8 cellular contexts compared by ENCODE assay signal in genomic region chr22:22753526-22754267, GRCh38.
DNase-seq lines count a peak whose midpoint lies in the region; ATAC-seq, FAIRE-seq and TF ChIP-seq lines count a peak whose summit lies in the region.

No MANE protein-coding gene starts in this region.

- H3K27me3 ChIP-seq in endothelial cell of umbilical vein (ENCODE audit: control insufficient read depth in 2 of 2, insufficient read depth in 2 of 2, low read length in 2 of 2): no peaks in the 10 kb centered on the region

- no peaks in the 10 kb centered on the region for H3K9me3 Mint-ChIP-seq in nephron
- no peaks in the 10 kb centered on the region for H3K9me3 Mint-ChIP-seq in type B pancreatic cell

- no peaks in the 10 kb centered on the region for H3K4me1 ChIP-seq in endothelial cell of umbilical vein (ENCODE audit: control insufficient read depth, extremely low read depth, insufficient read depth, low read length)

- no peaks in the 10 kb centered on the region for H4K20me1 ChIP-seq in endothelial cell of umbilical vein (replicated peaks; ENCODE audit: control insufficient read depth, extremely low read depth, insufficient read depth, low read length)

- POLR2A ChIA-PET in endothelial cell of umbilical vein (lab: Charles Lee): no interaction called here

- H3K4me3 Mint-ChIP-seq in nephron (no peak overlapping the region), type B pancreatic cell (no peak overlapping the region)

- no peaks in the 10 kb centered on the region for H3K36me3 ChIP-seq in endothelial cell of umbilical vein (ENCODE audit: control insufficient read depth in 2 of 2, extremely low read depth in 1 of 2, insufficient read depth in 2 of 2, low read length in 2 of 2)

- DNase-seq in AG08396 (ENCODE audit: low spot score): peak; percentile 49
- peak; percentile 78 for DNase-seq in GM12892 (ENCODE audit: insufficient read length)
- DNase-seq in NCI-H748 (lab: John Stamatoyannopoulos, UW; ENCODE audit: unreplicated experiment): peak; percentile 55
- peak; percentile 47 to 65 for DNase-seq in activated CD8-positive, alpha-beta memory T cell treated with anti-CD3 and anti-CD28 coated beads for 1 hour (ENCODE audit: extremely low read depth in 1 of 2, low read depth in 1 of 2)
- DNase-seq in endothelial cell of umbilical vein (ENCODE audit: low read depth, low spot score): peak; percentile 13
- DNase-seq in type B pancreatic cell (ENCODE audit: extremely low spot score, unreplicated experiment): no peak

- ATAC-seq in GM18909 (IDR thresholded peaks at IDR 0.05; ENCODE audit: poor library complexity, unreplicated experiment): no peak

- BruUV-seq in endothelial cell of umbilical vein (replicated peaks; lab: Mats Ljungman, UMichigan): no TSS peak

- CTCF ChIA-PET in endothelial cell of umbilical vein (lab: Charles Lee): interaction anchor here (0.6 to 2.6 kb wide), 24 partner anchors 9 to 412 kb away, joined by 3 to 25 read pairs (median 4); no protein-coding TSS in a partner anchor

- H3K4me1 Mint-ChIP-seq in nephron (no peaks in the 10 kb centered on the region), type B pancreatic cell (ENCODE audit: unreplicated experiment) (no peaks in the 10 kb centered on the region)

- TF ChIP-seq POLR2A in GM12892 (IDR thresholded peaks at IDR 0.05; ENCODE audit: low read depth, low read length): no peak
- TF ChIP-seq POLR2A in endothelial cell of umbilical vein (IDR thresholded peaks at IDR 0.05; ENCODE audit: low read depth, low read length): no peak

- H3K4me2 ChIP-seq in endothelial cell of umbilical vein (ENCODE audit: insufficient read depth, low read length): no peak overlapping the region

- no peak overlapping the region for H3K27ac ChIP-seq in endothelial cell of umbilical vein (ENCODE audit: insufficient read depth, low read depth, low read length)

- H2AFZ ChIP-seq in endothelial cell of umbilical vein (ENCODE audit: low read depth, low read length): no peak overlapping the region

- H3K79me2 ChIP-seq in endothelial cell of umbilical vein (ENCODE audit: control insufficient read depth, insufficient read depth, low read length): no peaks in the 10 kb centered on the region

- intact Hi-C loops in endothelial cell of umbilical vein (cut with micrococcal nuclease): no loop called here

- no peaks in the 10 kb centered on the region for H3K9me1 ChIP-seq in endothelial cell of umbilical vein (replicated peaks; ENCODE audit: control insufficient read depth, extremely low read depth, insufficient read depth, low read length)

- H3K36me3 Mint-ChIP-seq in nephron (ENCODE audit: low read depth) (no peaks in the 10 kb centered on the region), type B pancreatic cell (no peaks in the 10 kb centered on the region)

- TF ChIP-seq CTCF in endothelial cell of umbilical vein (IDR thresholded peaks at IDR 0.05; ENCODE audit: extremely low read depth in 1 of 2, insufficient read depth in 1 of 2, low read depth in 1 of 2, low read length in 2 of 2) (peak; percentile 55 to 64), nephron (IDR thresholded peaks at IDR 0.05; ENCODE audit: unreplicated experiment in 3 of 3) (peak; percentile 43 to 55 (median 53)), type B pancreatic cell (conservative IDR thresholded peaks at IDR 0.05) (peak; percentile 74)

- dilution Hi-C loops in endothelial cell of umbilical vein (cut with MboI; ENCODE audit: extremely low pct_ligation_motif_present, low sequenced_read_pairs): no loop called here

- H3K27ac Mint-ChIP-seq in nephron (no peak overlapping the region), type B pancreatic cell (no peak overlapping the region)

- H3K4me3 ChIP-seq in endothelial cell of umbilical vein (replicated peaks in 1 of 3; ENCODE audit: insufficient read depth in 1 of 3, low read depth in 1 of 3, low read length in 3 of 3): no peak overlapping the region

- H3K9ac ChIP-seq in endothelial cell of umbilical vein (replicated peaks; ENCODE audit: extremely low read depth, insufficient read depth, low read length): no peak overlapping the region

- no peaks in the 10 kb centered on the region for H3K9me3 ChIP-seq in endothelial cell of umbilical vein (replicated peaks; ENCODE audit: control insufficient read depth, insufficient read depth, low read length)

- H3K27me3 Mint-ChIP-seq in nephron (ENCODE audit: low read depth): peaks cover 17% of the 10 kb centered on the region
- peaks cover 12% of the 10 kb centered on the region for H3K27me3 Mint-ChIP-seq in type B pancreatic cell

- peak; percentile 88 for FAIRE-seq in GM12892 (lab: Jason Lieb, UNC)
- no peak for FAIRE-seq in endothelial cell of umbilical vein (lab: Jason Lieb, UNC)

TF ChIP-seq in endothelial cell of umbilical vein, 7 proteins besides CTCF, POLR2A, EP300 and RAD21:
- no peak for TF ChIP-seq GATA2 (IDR thresholded peaks at IDR 0.05; ENCODE audit: insufficient read depth, insufficient read length, low read depth, low read length)
- no peak for TF ChIP-seq POLR2AphosphoS5 (IDR thresholded peaks at IDR 0.05; ENCODE audit: insufficient read depth, low read depth, low read length)
